ENCODE assay signal across 8 cellular contexts in genomic region chr11:121321614-121322243, GRCh38. TPM values are rescaled to one million over a fixed set of nuclear protein-coding genes. Genes with fewer than 3 reads are reported as not detected.
DNase-seq lines count a peak whose midpoint lies in the region; ATAC-seq and TF ChIP-seq lines count a peak whose summit lies in the region.

No MANE protein-coding gene starts in this region.

- H3K36me3 Mint-ChIP-seq in T-cell (no peaks in the 10 kb centered on the region), neural crest cell (ENCODE audit: low read depth) (no peaks in the 10 kb centered on the region)

- DNase-seq in D341Med (ENCODE audit: low spot score) = peak; percentile 41
- peak; percentile 74 for DNase-seq in Karpas-422
- peak in 23 of 34 experiments; percentile 3 to 45 (median 17) for DNase-seq in T-cell
- DNase-seq in esophagus muscularis mucosa (ENCODE audit: extremely low spot score) = no peak
- no peak for DNase-seq in neural crest cell (ENCODE audit: low read depth, low spot score)
- DNase-seq in cortex of kidney (lab: John Stamatoyannopoulos, UW) = no peak

- H3K4me3 ChIP-seq in Karpas-422 (ENCODE audit: low read length) (no peak overlapping the region), esophagus muscularis mucosa (no peak overlapping the region)

- no peak overlapping the region for H2AFZ ChIP-seq in Karpas-422 (ENCODE audit: low read length)

- H3K9me2 ChIP-seq in Karpas-422 (replicated peaks; ENCODE audit: insufficient read depth, low read length) = no peaks in the 10 kb centered on the region

- H3K4me1 Mint-ChIP-seq in T-cell (peaks cover 15 to 44% (median 33%) of the 10 kb centered on the region in 3 donors), neural crest cell (peaks cover 12% of the 10 kb centered on the region)

- H3K9me3 Mint-ChIP-seq in T-cell = no peaks in the 10 kb centered on the region
- no peaks in the 10 kb centered on the region for H3K9me3 Mint-ChIP-seq in neural crest cell

- H3K4me1 ChIP-seq in Karpas-422 (ENCODE audit: low read length) (peaks cover 56% of the 10 kb centered on the region), esophagus muscularis mucosa (no peaks in the 10 kb centered on the region)

- CTCF ChIA-PET in T-cell (lab: Charles Lee) = interaction anchor here (0.5 to 1.0 kb wide), 4 partner anchors 29 to 1436 kb away, joined by 3 to 9 read pairs (median 4); partner anchors contain the start of gene SC5D (in 1 of the 2)

- no peak overlapping the region for H3K4me3 Mint-ChIP-seq in T-cell
- H3K4me3 Mint-ChIP-seq in neural crest cell = no peak overlapping the region

- POLR2A ChIA-PET in T-cell (lab: Charles Lee) = no interaction called here

- peak overlapping the region; percentile 38 for H3K9ac ChIP-seq in Karpas-422 (ENCODE audit: low read length)

- no peaks in the 10 kb centered on the region for H4K20me1 ChIP-seq in Karpas-422 (ENCODE audit: insufficient read depth, low read depth, low read length)

- H3K4me2 ChIP-seq in Karpas-422 (ENCODE audit: low read depth, low read length, poor library complexity, severe bottlenecking) = peak overlapping the region; percentile 26

- TF ChIP-seq CTCF in esophagus muscularis mucosa (IDR thresholded peaks at IDR 0.05) (peak; percentile 43 to 49 (median 46)), neural crest cell (conservative IDR thresholded peaks at IDR 0.05) (no peak)

- no peaks in the 10 kb centered on the region for H3K9me3 ChIP-seq in Karpas-422 (ENCODE audit: low read length)
- no peaks in the 10 kb centered on the region for H3K9me3 ChIP-seq in esophagus muscularis mucosa

- WGBS in esophagus muscularis mucosa = 37% methylated on average over 7 of the region's 7 CpGs

- intact Hi-C loops in esophagus muscularis mucosa (cut with DNase I) = loop anchor here (2.0 to 10.0 kb wide), 3 partner anchors 123 to 269 kb away; no protein-coding TSS in a partner anchor

- H3K27me3 ChIP-seq in Karpas-422 (ENCODE audit: low read length) (no peaks in the 10 kb centered on the region), esophagus muscularis mucosa (no peaks in the 10 kb centered on the region)

- no peak for TF ChIP-seq POLR2A in esophagus muscularis mucosa (IDR thresholded peaks at IDR 0.05; ENCODE audit: low read depth)

- no peak for TF ChIP-seq EP300 in esophagus muscularis mucosa (IDR thresholded peaks at IDR 0.05)

- H3K27ac ChIP-seq in Karpas-422 (ENCODE audit: low read length) = peak overlapping the region; percentile 47; the same call in 1 of the 2 replicates
- H3K27ac ChIP-seq in esophagus muscularis mucosa (replicated peaks in 1 of 4) = no peak overlapping the region

- H3K79me2 ChIP-seq in Karpas-422 (ENCODE audit: low read length) = no peaks in the 10 kb centered on the region

- H3K27ac Mint-ChIP-seq in T-cell = peak overlapping the region; percentile 29 to 68
- H3K27ac Mint-ChIP-seq in neural crest cell (ENCODE audit: unreplicated experiment) = peak overlapping the region; percentile 25

- no peaks in the 10 kb centered on the region for H3K27me3 Mint-ChIP-seq in T-cell
- peaks cover 4% of the 10 kb centered on the region for H3K27me3 Mint-ChIP-seq in neural crest cell (ENCODE audit: low read depth)

- H3K36me3 ChIP-seq in Karpas-422 (ENCODE audit: insufficient read depth, low read length) = no peaks in the 10 kb centered on the region
- no peaks in the 10 kb centered on the region for H3K36me3 ChIP-seq in esophagus muscularis mucosa

- ATAC-seq in GM18868 (IDR thresholded peaks at IDR 0.05; ENCODE audit: unreplicated experiment) (peak; percentile 80), T-cell (replicated peaks in 1 of 4) (peak; percentile 66 to 82 (median 80)), HG03159 (IDR thresholded peaks at IDR 0.05; ENCODE audit: unreplicated experiment) (no peak)

RNA-seq across cellular contexts. Expression of gene SC5D, which starts 29.2 kb away (rescaled TPM):
- 9.2 and 27.2 TPM in 2 replicates for total RNA-seq in Karpas-422 (2014; rRNA removed; shearing (Covaris generic); ENCODE audit: low replicate concordance)
- 10 to 100 TPM; 19.1 to 51.3 (median 25.6) TPM for total RNA-seq in T-cell
- total RNA-seq in esophagus muscularis mucosa = 10 to 100 TPM; 18.5 to 23.7 (median 20.6) TPM
- total RNA-seq in neural crest cell = 76.4 and 81.1 TPM in 2 replicates

Comparison
In these comparisons a context has a peak if more than half of its experiments do, and no peak if none do; other contexts are left out.
1. DNase-seq: peak in D341Med (single experiment), Karpas-422 (single experiment) and T-cell (23 of 34); none in esophagus muscularis mucosa (single experiment), neural crest cell (single experiment) and cortex of kidney (single experiment).